In genomic region chr19:18650048-18650435, GRCh38 we compare ENCODE assay signal across 10 cellular contexts. TPM values are rescaled to one million over a fixed set of nuclear protein-coding genes. Genes with fewer than 3 reads are reported as not detected.
DNase-seq lines count a peak whose midpoint lies in the region; ATAC-seq and TF ChIP-seq lines count a peak whose summit lies in the region.
"Had no signal": no experiment of that assay in that cellular context is flagged by ENCODE, and none has a peak within 500 bp of the region (broad histone marks: within the 10 kb centered on the region; RNA-seq: fewer than 3 reads in every experiment).

No MANE protein-coding gene starts in this region.

- H3K4me3 Mint-ChIP-seq in natural killer cell, result peak overlapping the region; percentile 83

- TF ChIP-seq POLR2A in upper lobe of left lung (IDR thresholded peaks at IDR 0.05), result no peak

- H3K36me3 Mint-ChIP-seq in natural killer cell, result no peaks in the 10 kb centered on the region
- H3K36me3 Mint-ChIP-seq: activated naive CD4-positive, alpha-beta T cell treated with anti-CD3 and anti-CD28 coated beads, Interleukin-2, amount 50 U/mL, for 72 hours had no signal

- DNase-seq in adipocyte (ENCODE audit: low read depth) (peak; percentile 35), fibroblast of the aortic adventitia (ENCODE audit: low read depth) (peak; percentile 71), natural killer cell (no peak), upper lobe of left lung (no peak), NCI-H1105 (lab: John Stamatoyannopoulos, UW) (no peak), occipital lobe (lab: John Stamatoyannopoulos, UW) (no peak), UCSD-AML1 (lab: John Stamatoyannopoulos, UW; ENCODE audit: unreplicated experiment) (no peak)
- DNase-seq in activated CD4-positive, alpha-beta T cell treated with anti-CD3 and anti-CD28 coated beads for 48 hours, result no peak
- DNase-seq: NCI-H226 had no signal

- 37 to 38% methylated on average over 4 to 15 of the region's 15 CpGs for WGBS in upper lobe of left lung, 2 donors

- no peaks in the 10 kb centered on the region for H3K27me3 ChIP-seq in adipocyte (replicated peaks; ENCODE audit: control insufficient read depth, insufficient read depth, low read length)
- H3K27me3 ChIP-seq in upper lobe of left lung, result no peaks in the 10 kb centered on the region

- intact Hi-C loops in natural killer cell (cut with micrococcal nuclease), result no loop called here

- H3K36me3 ChIP-seq in adipocyte (ENCODE audit: control insufficient read depth, insufficient read depth, low read length, severe bottlenecking) (no peaks in the 10 kb centered on the region), upper lobe of left lung (no peaks in the 10 kb centered on the region)

- peaks cover 17 to 49% of the 10 kb centered on the region in 2 donors for H3K4me1 Mint-ChIP-seq in natural killer cell

- peaks cover 40% of the 10 kb centered on the region for H3K4me1 ChIP-seq in adipocyte (ENCODE audit: control insufficient read depth, insufficient read depth, low read length)
- peaks cover 25 to 30% (median 26%) of the 10 kb centered on the region in 4 donors for H3K4me1 ChIP-seq in upper lobe of left lung

- H3K9me3 ChIP-seq in adipocyte (ENCODE audit: control insufficient read depth, low read length), result no peaks in the 10 kb centered on the region
- H3K9me3 ChIP-seq in upper lobe of left lung, result no peaks in the 10 kb centered on the region

- peak overlapping the region; percentile 82 for H3K9ac ChIP-seq in adipocyte (ENCODE audit: low read length)

- H3K4me3 ChIP-seq in adipocyte (ENCODE audit: low read length), result peak overlapping the region; percentile 71
- H3K4me3 ChIP-seq in fibroblast of the aortic adventitia (ENCODE audit: low read depth, low read length), result no peak overlapping the region
- peak overlapping the region in 3 of 4 donors; percentile 5 to 15 (median 11) for H3K4me3 ChIP-seq in upper lobe of left lung

- peak in 1 of 3 donors; percentile 6 for ATAC-seq in natural killer cell
- ATAC-seq in upper lobe of left lung (ENCODE audit: low FRiP score in 2 of 2), result peak; percentile 60 to 69
- ATAC-seq: activated naive CD4-positive, alpha-beta T cell treated with anti-CD3 and anti-CD28 coated beads, Interleukin-2, amount 50 U/mL, for 72 hours had no signal

- H3K27me3 Mint-ChIP-seq in natural killer cell (ENCODE audit: low read depth in 2 of 2), result no peaks in the 10 kb centered on the region

- TF ChIP-seq CTCF in fibroblast of the aortic adventitia (IDR thresholded peaks at IDR 0.05; ENCODE audit: insufficient read depth, low read length), result no peak
- TF ChIP-seq CTCF in natural killer cell (IDR thresholded peaks at IDR 0.05), result no peak
- TF ChIP-seq CTCF in upper lobe of left lung (IDR thresholded peaks at IDR 0.05), result no peak

- TF ChIP-seq EP300 in upper lobe of left lung (IDR thresholded peaks at IDR 0.05), result no peak

- peaks cover 0 to 4% of the 10 kb centered on the region in 2 donors for H3K9me3 Mint-ChIP-seq in natural killer cell

- H3K27ac ChIP-seq in upper lobe of left lung, result peak overlapping the region; percentile 71 to 85 (median 80)

- H3K27ac Mint-ChIP-seq in natural killer cell, result peak overlapping the region; percentile 41 to 86

RNA-seq across cellular contexts. Expression of gene KLHL26, which starts 13.2 kb away (rescaled TPM):
- total RNA-seq in fibroblast of the aortic adventitia (ENCODE audit: low replicate concordance), result 3.9 and 5.2 TPM in 2 replicates
- 10 to 100 TPM in 1 of 3 donors, 1 to 10 TPM in 2; 8.0 to 11.5 (median 9.6) TPM for total RNA-seq in natural killer cell
- total RNA-seq in upper lobe of left lung, result 10 to 100 TPM in 4 of 6 donors, 1 to 10 TPM in 2; 8.1 to 16.1 (median 12.1) TPM
- total RNA-seq in occipital lobe, result 7.0 TPM

RNA-seq across cellular contexts. Expression of gene CRTC1, which starts 33.4 kb away (rescaled TPM):
- 1.1 and 2.4 TPM in 2 replicates for total RNA-seq in fibroblast of the aortic adventitia (ENCODE audit: low replicate concordance)
- 10 to 100 TPM; 14.1 to 17.0 (median 14.3) TPM for total RNA-seq in natural killer cell
- total RNA-seq in upper lobe of left lung, result 10 to 100 TPM in 4 of 6 donors, 1 to 10 TPM in 2; 5.9 to 27.2 (median 15.6) TPM
- 6.6 TPM for total RNA-seq in occipital lobe

RNA-seq across cellular contexts. Expression of gene TMEM59L, which starts 37.4 kb away (rescaled TPM):
- total RNA-seq in fibroblast of the aortic adventitia (ENCODE audit: low replicate concordance) (1.2 and 2.2 TPM in 2 replicates), natural killer cell (not detected), upper lobe of left lung (1 to 10 TPM in 2 of 6 donors, under 1 TPM in 2, not detected in 2; 0.30 to 2.8 (median 1.0) TPM), occipital lobe (34.5 TPM)

RNA-seq across cellular contexts. Expression of gene CRLF1, which starts 43.4 kb away (rescaled TPM):
- total RNA-seq in fibroblast of the aortic adventitia (ENCODE audit: low replicate concordance) (16.5 and 69.1 TPM in 2 replicates), natural killer cell (not detected), upper lobe of left lung (10 to 100 TPM; 15.0 to 54.8 (median 20.0) TPM), occipital lobe (0.94 TPM)
- total RNA-seq: activated naive CD4-positive, alpha-beta T cell treated with anti-CD3 and anti-CD28 coated beads, Interleukin-2, amount 50 U/mL, for 72 hours had no signal

Comparison
In these comparisons a context has a peak if more than half of its experiments do, and no peak if none do; other contexts are left out.
1. DNase-seq: peak in adipocyte (single experiment) and fibroblast of the aortic adventitia (single experiment); none in natural killer cell (single experiment), upper lobe of left lung (0 of 2), NCI-H1105 (single experiment), occipital lobe (single experiment), activated CD4-positive, alpha-beta T cell treated with anti-CD3 and anti-CD28 coated beads for 48 hours (single experiment) and UCSD-AML1 (single experiment).